Comparison of ENCODE assay signal across 8 cellular contexts in genomic region chr17:40341808-40342574, GRCh38. TPM values are rescaled to one million over a fixed set of nuclear protein-coding genes. Genes with fewer than 3 reads are reported as not detected.
DNase-seq lines count a peak whose midpoint lies in the region; ATAC-seq and TF ChIP-seq lines count a peak whose summit lies in the region.

No MANE protein-coding gene starts in this region.

- H3K36me3 ChIP-seq in GM06990 (ENCODE audit: control insufficient read depth, insufficient read depth, low read length) (peaks cover 4% of the 10 kb centered on the region), psoas muscle (ENCODE audit: insufficient read depth in 1 of 2, low read depth in 1 of 2) (peaks cover 0 to 10% of the 10 kb centered on the region in 2 donors)

- H3K27ac ChIP-seq in psoas muscle = peak overlapping the region; percentile 93

- in situ Hi-C loops in astrocyte of the cerebellum (cut with HindIII; ENCODE audit: low sequenced_read_pairs) = no loop called here

- WGBS in psoas muscle, 3 donors = 8 to 20% (median 10%) methylated on average over 25 to 63 of the region's 63 CpGs

- no peak for DNase-seq in GM06990 (ENCODE audit: extremely low read depth, insufficient read length)
- DNase-seq in NCI-H2227 (lab: John Stamatoyannopoulos, UW; ENCODE audit: unreplicated experiment) = peak; percentile 81
- no peak for DNase-seq in astrocyte of the cerebellum (ENCODE audit: low read depth)
- peak in 38 of 51 donors; percentile 21 to 78 (median 56) for DNase-seq in hypothalamus (lab: John Stamatoyannopoulos, UW)
- peak; percentile 87 to 90 for DNase-seq in psoas muscle
- no peak for DNase-seq in NCI-H1048 (lab: John Stamatoyannopoulos, UW)
- DNase-seq in cortex of kidney (lab: John Stamatoyannopoulos, UW) = no peak
- DNase-seq in HUDEP-2 (lab: John Stamatoyannopoulos, UW; ENCODE audit: unreplicated experiment in 76 of 76) = no peak

- intact Hi-C loops in psoas muscle (cut with DNase I) = no loop called here

- ATAC-seq in psoas muscle = peak; percentile 44 to 63 (median 60)

- H3K27me3 ChIP-seq in GM06990 (replicated peaks; ENCODE audit: control insufficient read depth, insufficient read depth, low read length) (no peaks in the 10 kb centered on the region), psoas muscle (ENCODE audit: insufficient read depth in 3 of 3, low read length in 2 of 3) (no peaks in the 10 kb centered on the region)

- peaks cover 79% of the 10 kb centered on the region for H3K4me1 ChIP-seq in psoas muscle

- H3K4me3 ChIP-seq in GM06990 (replicated peaks; ENCODE audit: low read depth, low read length) (peak overlapping the region; percentile 53), astrocyte of the cerebellum (ENCODE audit: low read depth, low read length) (peak overlapping the region; percentile 67), psoas muscle (peak overlapping the region; percentile 81)

- no peak for TF ChIP-seq CTCF in GM06990 (IDR thresholded peaks at IDR 0.05; ENCODE audit: insufficient read depth, low read length, poor library complexity, severe bottlenecking)
- no peak for TF ChIP-seq CTCF in astrocyte of the cerebellum (IDR thresholded peaks at IDR 0.05; ENCODE audit: low read depth, low read length, missing control alignments)
- no peak for TF ChIP-seq CTCF in psoas muscle (IDR thresholded peaks at IDR 0.05)

- H3K9me3 ChIP-seq in psoas muscle = no peaks in the 10 kb centered on the region

RNA-seq across cellular contexts. Expression of gene GJD3, which starts 22.5 kb away (rescaled TPM):
- 1 to 10 TPM in 2 of 4 donors, under 1 TPM in 2; 0.34 to 1.4 (median 0.82) TPM for total RNA-seq in psoas muscle
- under 1 TPM in 2 of 3 donors, not detected in 1; 0.17 to 0.25 TPM for polyA plus RNA-seq in psoas muscle

RNA-seq across cellular contexts. Expression of gene RARA, which starts 33.0 kb away (rescaled TPM):
- 10 to 100 TPM; 15.0 to 51.1 (median 44.6) TPM for total RNA-seq in psoas muscle
- 10 to 100 TPM; 15.0 to 76.9 (median 18.6) TPM for polyA plus RNA-seq in psoas muscle

RNA-seq across cellular contexts. Expression of gene CDC6, which starts 54.3 kb away (rescaled TPM):
- total RNA-seq in psoas muscle = under 1 TPM; 0.27 to 0.90 (median 0.42) TPM
- 1 to 10 TPM in 2 of 3 donors, under 1 TPM in 1; 0.86 to 2.5 (median 1.4) TPM for polyA plus RNA-seq in psoas muscle

Comparison
In these comparisons a context has a peak if more than half of its experiments do, and no peak if none do; other contexts are left out.
1. DNase-seq: peak in NCI-H2227 (single experiment), hypothalamus (38 of 51) and psoas muscle (2 of 2); none in GM06990 (single experiment), astrocyte of the cerebellum (single experiment), NCI-H1048 (single experiment), cortex of kidney (single experiment) and HUDEP-2 (0 of 76).
2. Peak in every context shown above with its lines, with median percentiles within 50 percentile points of each other: H3K4me3 ChIP-seq.